Comparison of ENCODE assay signal across 14 cellular contexts in genomic region chr4:176995-177394, GRCh38.
"Had no signal": no experiment of that assay in that cellular context is flagged by ENCODE, and none has a peak within 500 bp of the region (broad histone marks: within the 10 kb centered on the region; RNA-seq: fewer than 3 reads in every experiment).

No MANE protein-coding gene starts in this region.

- DNase-seq: effector CD4-positive, alpha-beta T cell; heart left ventricle; hippocampal formation; kidney glomerular epithelial cell; mammary epithelial cell; naive thymus-derived CD8-positive, alpha-beta T cell; psoas muscle; retina; right lobe of liver; stimulated activated CD4-positive, alpha-beta T cell treated with anti-CD3 and anti-CD28 coated beads, Interleukin-2, amount 100 ng/mL, for 24 hours; stimulated activated naive CD4-positive, alpha-beta T cell treated with Interleukin-2 at 50 U/mL for 16 hours; testis; upper lobe of right lung had no signal

- H3K27me3 Mint-ChIP-seq: naive thymus-derived CD8-positive, alpha-beta T cell had no signal

- H3K4me3 Mint-ChIP-seq: naive thymus-derived CD8-positive, alpha-beta T cell had no signal

- ATAC-seq: esophagus mucosa; heart left ventricle; naive thymus-derived CD8-positive, alpha-beta T cell; psoas muscle; right lobe of liver; upper lobe of right lung had no signal

- H3K4me1 Mint-ChIP-seq: naive thymus-derived CD8-positive, alpha-beta T cell had no signal
